Comparison of ENCODE assay signal across 25 cellular contexts in the genomic region with DNA sequence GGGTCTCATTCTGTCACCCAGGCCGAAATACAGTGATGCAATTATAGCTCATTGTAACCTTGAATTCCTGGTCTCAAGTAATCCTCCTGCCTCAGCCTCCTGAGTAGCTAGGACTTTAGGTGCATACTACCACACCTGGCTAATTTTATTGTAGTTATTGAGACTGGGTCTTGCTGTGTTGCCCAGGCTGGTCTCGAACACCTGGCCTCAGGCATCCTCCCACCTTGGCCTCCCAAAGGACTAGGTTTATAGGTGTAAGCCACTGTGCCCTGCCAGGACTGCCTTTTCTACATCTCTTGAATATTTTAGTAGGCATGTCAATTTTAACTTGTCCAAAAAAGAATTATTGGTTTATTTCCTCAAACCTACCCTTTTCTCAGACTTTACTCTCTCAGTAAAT.
"Had no signal": no experiment of that assay in that cellular context is flagged by ENCODE, and none has a peak within 500 bp of the region (broad histone marks: within the 10 kb centered on the region; RNA-seq: fewer than 3 reads in every experiment).

No MANE protein-coding gene starts in this region.

- H3K4me1 ChIP-seq: SJSA1 had no signal

- H3K36me3 ChIP-seq: brain microvascular endothelial cell, SJSA1 had no signal

- H3K27ac Mint-ChIP-seq: activated B cell treated with CpG ODN at 0.5 μM for 24 hours; activated CD4-positive, alpha-beta memory T cell treated with anti-CD3 and anti-CD28 coated beads for 36 hours; activated CD4-positive, alpha-beta T cell treated with anti-CD3 and anti-CD28 coated beads, Interleukin-2, amount 10 ng/mL, durations not matched to agents 7 days and 5 days; activated T-helper 2 cell treated with anti-CD3 and anti-CD28 coated beads, Interferon-gamma antibody, Interleukin-2, Interleukin-4, amounts not matched to agents 10 μg/mL and 5 μg/mL and 100 μg/mL, durations not matched to agents 14 hours and 24 hours and 36 hours had no signal

- H3K27me3 Mint-ChIP-seq: activated B cell treated with CpG ODN at 0.5 μM for 24 hours; activated CD4-positive, alpha-beta memory T cell treated with anti-CD3 and anti-CD28 coated beads for 36 hours; activated CD4-positive, alpha-beta T cell treated with anti-CD3 and anti-CD28 coated beads, Interleukin-2, amount 10 ng/mL, durations not matched to agents 7 days and 5 days had no signal

- H3K9me3 Mint-ChIP-seq: activated B cell treated with CpG ODN at 0.5 μM for 24 hours; activated CD4-positive, alpha-beta memory T cell treated with anti-CD3 and anti-CD28 coated beads for 36 hours; activated CD4-positive, alpha-beta T cell treated with anti-CD3 and anti-CD28 coated beads, Interleukin-2, amount 10 ng/mL, durations not matched to agents 7 days and 5 days; activated T-helper 2 cell treated with anti-CD3 and anti-CD28 coated beads, Interferon-gamma antibody, Interleukin-2, Interleukin-4, amounts not matched to agents 10 μg/mL and 5 μg/mL and 100 μg/mL, durations not matched to agents 14 hours and 24 hours and 36 hours; T-helper 1 cell treated with Interleukin-12 subunit alpha and Interleukin-12 subunit beta and Interleukin-4 antibody, amounts not matched to agents 30 μg/mL and 1 μg/mL, for 36 hours had no signal

- H3K27me3 ChIP-seq: brain microvascular endothelial cell, Peyer's patch, SJSA1 had no signal

- H3K27ac ChIP-seq: brain microvascular endothelial cell, Peyer's patch, RWPE1, SJSA1 had no signal

- H3K9me3 ChIP-seq: Peyer's patch, SJSA1 had no signal

- DNase-seq: activated B cell treated with CpG ODN at 0.5 μM for 24 hours; activated CD4-positive, alpha-beta memory T cell treated with anti-CD3 and anti-CD28 coated beads for 36 hours; activated CD4-positive, alpha-beta T cell treated with anti-CD3 and anti-CD28 coated beads, Interleukin-2, amount 10 ng/mL, durations not matched to agents 7 days and 5 days; activated CD8-positive, alpha-beta memory T cell treated with anti-CD3 and anti-CD28 coated beads for 24 hours; activated gamma-delta T cell treated with Interleukin-2 at 50 U/mL for 16 hours; activated naive CD4-positive, alpha-beta T cell treated with anti-CD3 and anti-CD28 coated beads, Interleukin-2, amount 50 U/mL, for 16 hours; activated T-cell treated with anti-CD3 and anti-CD28 coated beads for 4 hours; activated T-cell treated with anti-CD3 and anti-CD28 coated beads, Interleukin-2, amount 50 U/mL, for 48 hours; amniotic stem cell; brain microvascular endothelial cell; KG1; NCI-H1048; NCI-H146; NCI-H187 treated with DMSO at 0.1 percent for 48 hours; NCI-H2081 treated with DMSO at 0.1 percent for 48 hours; NCI-H446; NCI-H524; Peyer's patch; Right ventricle myocardium superior; T-helper 9 cell had no signal

- H3K4me3 ChIP-seq: Peyer's patch, SJSA1 had no signal

- H3K4me3 Mint-ChIP-seq: activated B cell treated with CpG ODN at 0.5 μM for 24 hours; activated CD4-positive, alpha-beta memory T cell treated with anti-CD3 and anti-CD28 coated beads for 36 hours; activated CD4-positive, alpha-beta T cell treated with anti-CD3 and anti-CD28 coated beads, Interleukin-2, amount 10 ng/mL, durations not matched to agents 7 days and 5 days; T-helper 1 cell treated with Interleukin-12 subunit alpha and Interleukin-12 subunit beta and Interleukin-4 antibody, amounts not matched to agents 30 μg/mL and 1 μg/mL, for 36 hours had no signal

- ATAC-seq: SK-N-SH treated with all-trans-retinoic acid at 6 μM for 48 hours had no signal
